ENCODE assay signal across 9 cellular contexts in the genomic region with DNA sequence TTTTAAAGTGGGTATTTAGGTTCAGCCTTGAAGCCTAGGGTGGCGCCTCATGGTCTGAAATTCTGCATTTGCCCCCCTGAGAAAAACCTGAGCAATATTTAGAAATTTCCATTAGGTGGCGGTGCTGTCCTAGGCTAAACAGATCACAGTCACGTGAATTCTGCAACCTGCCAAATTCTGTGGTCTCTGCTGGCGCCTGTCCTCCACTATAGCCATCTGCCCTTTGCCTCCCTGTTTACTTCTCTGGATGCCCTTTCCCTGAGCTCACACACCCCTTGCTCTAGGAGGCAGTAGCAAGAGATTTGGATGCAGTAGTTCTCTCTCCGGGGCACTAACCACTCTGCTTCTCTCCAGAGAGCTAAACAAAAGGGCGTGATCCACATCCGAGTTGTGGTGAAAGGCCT. TPM values are rescaled to one million over a fixed set of nuclear protein-coding genes. Genes with fewer than 3 reads are reported as not detected.
DNase-seq lines count a peak whose midpoint lies in the region; ATAC-seq, FAIRE-seq and TF ChIP-seq lines count a peak whose summit lies in the region.
"Had no signal": no experiment of that assay in that cellular context is flagged by ENCODE, and none has a peak within 500 bp of the region (broad histone marks: within the 10 kb centered on the region; RNA-seq: fewer than 3 reads in every experiment).

No MANE protein-coding gene starts in this region.

- TF ChIP-seq CTCF in D721Med (IDR thresholded peaks at IDR 0.05; ENCODE audit: insufficient read depth, missing control alignments) (peak; percentile 67), body of pancreas (IDR thresholded peaks at IDR 0.05) (peak in 6 of 7 experiments; percentile 24 to 55 (median 46)), tibial nerve (IDR thresholded peaks at IDR 0.05) (peak; percentile 14 to 66 (median 35))

- H3K79me2 ChIP-seq in GM23248 (ENCODE audit: insufficient read depth), result 0 out of 2 replicates have a peak, but pooled peaks cover 3% of the 10 kb centered on the region

- H3K36me3 ChIP-seq in GM23248 (ENCODE audit: low read depth) (no peaks in the 10 kb centered on the region; the same call in 1 of the 2 replicates), body of pancreas (replicated peaks in 1 of 2; ENCODE audit: insufficient read depth in 1 of 2, low read depth in 2 of 2) (peaks cover 0 to 12% of the 10 kb centered on the region in 2 donors), tibial nerve (peaks cover 0 to 85% (median 0%) of the 10 kb centered on the region in 3 donors)

- TF ChIP-seq EP300 in tibial nerve (IDR thresholded peaks at IDR 0.05), result no peak

- no peaks in the 10 kb centered on the region for H3K27me3 ChIP-seq in GM23248 (replicated peaks; ENCODE audit: insufficient read depth)
- no peaks in the 10 kb centered on the region for H3K27me3 ChIP-seq in body of pancreas
- H3K27me3 ChIP-seq in tibial nerve, result no peaks in the 10 kb centered on the region

- in situ Hi-C loops in GM23248 (cut with MboI), result loop anchor here (10.0 kb wide), 1 partner anchor 138 kb away; no protein-coding TSS in a partner anchor

- no peaks in the 10 kb centered on the region for H3K9me2 ChIP-seq in GM23248 (ENCODE audit: insufficient read depth)

- ATAC-seq in body of pancreas (peak; percentile 42), GM18520 (IDR thresholded peaks at IDR 0.05; ENCODE audit: unreplicated experiment) (no peak)

- H3K4me2 ChIP-seq in GM23248 (ENCODE audit: unreplicated experiment), result no peak overlapping the region

- no peaks in the 10 kb centered on the region for H3K9me3 ChIP-seq in GM23248 (ENCODE audit: low read depth)
- H3K9me3 ChIP-seq in body of pancreas, result no peaks in the 10 kb centered on the region
- H3K9me3 ChIP-seq in tibial nerve, result no peaks in the 10 kb centered on the region

- no peaks in the 10 kb centered on the region for H3K4me1 ChIP-seq in GM23248 (ENCODE audit: insufficient read depth)
- peaks cover 6% of the 10 kb centered on the region for H3K4me1 ChIP-seq in body of pancreas
- H3K4me1 ChIP-seq in tibial nerve, result peaks cover 0 to 14% (median 0%) of the 10 kb centered on the region in 4 donors

- DNase-seq in D721Med (ENCODE audit: insufficient read length, low spot score) (no peak), GM23248 (peak; percentile 65), NCI-H446 treated with DMSO at 0.1 percent for 48 hours (lab: John Stamatoyannopoulos, UW) (peak; percentile 29), body of pancreas (peak; percentile 23 to 56 (median 48)), islet precursor cell (peak; percentile 74), tibial nerve (ENCODE audit: low spot score in 2 of 2) (peak in 1 of 2 donors; percentile 37)
- no peak for DNase-seq in activated T-cell treated with anti-CD3 and anti-CD28 coated beads, Interleukin-2, amount 50 U/mL, for 1 hour

- no peak overlapping the region for H3K9ac ChIP-seq in GM23248

- H3K27ac ChIP-seq in GM23248 (no peak overlapping the region), body of pancreas (no peak overlapping the region), tibial nerve (peak overlapping the region in 1 of 4 donors; percentile 41)
- H3K27ac ChIP-seq: skin epidermis had no signal

- 0 out of 2 replicates have a peak, but pooled peaks cover 4% of the 10 kb centered on the region for H3F3A ChIP-seq in GM23248 (ENCODE audit: insufficient read depth)

- no peaks in the 10 kb centered on the region for H4K20me1 ChIP-seq in GM23248 (ENCODE audit: insufficient read depth)

- H3K4me3 ChIP-seq in GM23248, result no peak overlapping the region
- no peak overlapping the region for H3K4me3 ChIP-seq in body of pancreas
- no peak overlapping the region for H3K4me3 ChIP-seq in tibial nerve
- H3K4me3 ChIP-seq: skin epidermis had no signal

- TF ChIP-seq POLR2A in body of pancreas (IDR thresholded peaks at IDR 0.05) (no peak), tibial nerve (IDR thresholded peaks at IDR 0.05) (no peak)

- WGBS in GM23248 (ENCODE audit: low coverage in 1 of 2, low lambda C conversion rate in 2 of 2, missing lambda C conversion rate in 2 of 2), 2 experiments, result 75 to 76% methylated on average over 7 of the region's 7 CpGs
- WGBS in body of pancreas, 2 donors, result 52 to 53% methylated on average over 7 of the region's 7 CpGs
- WGBS in tibial nerve, 2 donors, result 33 to 34% methylated on average over 7 of the region's 7 CpGs

- no peak overlapping the region for H2AFZ ChIP-seq in GM23248

- FAIRE-seq in D721Med (lab: Jason Lieb, UNC), result no peak

- intact Hi-C loops in body of pancreas (cut with DNase I), result loop anchor here (10.0 kb wide), 1 partner anchor 138 kb away; no protein-coding TSS in a partner anchor

RNA-seq across cellular contexts. Expression of a gene that starts 9.1 kb away (rescaled TPM):
- total RNA-seq in GM23248 (2014; rRNA removed; shearing (Covaris generic)), result 24.9 and 36.4 TPM in 2 replicates
- 75.9 and 76.6 TPM in 2 replicates for polyA plus RNA-seq in GM23248 (2016; fragmentation: Nextera tagmentation; extraction: Ambion mirVana)
- total RNA-seq in body of pancreas (10 to 100 TPM; 16.2 to 35.5 TPM), tibial nerve (10 to 100 TPM; 22.2 to 45.4 (median 37.1) TPM)

RNA-seq across cellular contexts. Expression of a gene that starts 9.4 kb away (rescaled TPM):
- total RNA-seq in GM23248 (2014; rRNA removed; shearing (Covaris generic)), result 14.6 and 20.5 TPM in 2 replicates
- polyA plus RNA-seq in GM23248 (2016; fragmentation: Nextera tagmentation; extraction: Ambion mirVana), result 38.4 and 45.3 TPM in 2 replicates
- total RNA-seq in body of pancreas, result 10 to 100 TPM in 1 of 2 donors, 1 to 10 TPM in 1; 9.6 to 16.2 TPM
- total RNA-seq in tibial nerve, result 10 to 100 TPM; 17.3 to 30.2 (median 19.3) TPM

Comparison
In these comparisons a context has a peak if more than half of its experiments do, and no peak if none do; other contexts are left out.
1. DNase-seq: peak in GM23248 (single experiment), NCI-H446 treated with DMSO at 0.1 percent for 48 hours (single experiment), body of pancreas (4 of 4) and islet precursor cell (single experiment); none in D721Med (single experiment) and activated T-cell treated with anti-CD3 and anti-CD28 coated beads, Interleukin-2, amount 50 U/mL, for 1 hour (single experiment).
2. Peak in every context shown above with its lines, with median percentiles within 50 percentile points of each other: CTCF ChIP-seq.